11 cellular contexts compared by ENCODE assay signal in the genomic region with DNA sequence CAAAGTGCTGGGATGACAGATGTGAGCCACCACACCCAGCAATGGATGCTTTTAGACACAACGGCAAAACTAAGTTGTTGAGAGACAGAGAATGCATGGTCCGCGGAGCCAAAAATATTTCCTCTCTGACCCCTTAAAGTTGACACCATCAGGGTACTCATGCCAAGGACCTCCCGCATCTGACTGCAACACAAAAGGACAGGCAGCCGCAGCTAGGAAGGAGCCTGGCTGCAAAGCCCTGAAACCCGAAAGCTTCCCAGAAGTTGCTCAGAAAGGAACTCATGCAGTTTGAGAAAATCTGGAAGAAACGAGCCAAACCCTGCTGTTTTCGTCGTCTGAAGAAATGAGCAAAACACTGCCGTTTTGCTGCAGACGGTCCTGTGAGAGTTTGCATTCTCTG. TPM values are rescaled to one million over a fixed set of nuclear protein-coding genes. Genes with fewer than 3 reads are reported as not detected.
DNase-seq lines count a peak whose midpoint lies in the region; TF ChIP-seq lines count a peak whose summit lies in the region.
"Had no signal": no experiment of that assay in that cellular context is flagged by ENCODE, and none has a peak within 500 bp of the region (broad histone marks: within the 10 kb centered on the region; RNA-seq: fewer than 3 reads in every experiment).

No MANE protein-coding gene starts in this region.

- TF ChIP-seq CTCF in osteocyte (IDR thresholded peaks at IDR 0.05) (no peak), uterus (IDR thresholded peaks at IDR 0.05) (no peak)

- no peak for TF ChIP-seq POLR2A in uterus (IDR thresholded peaks at IDR 0.05)

- H3K36me3 ChIP-seq in uterus = no peaks in the 10 kb centered on the region

- peaks cover 30% of the 10 kb centered on the region for H3K4me1 Mint-ChIP-seq in osteocyte (ENCODE audit: unreplicated experiment)

- intact Hi-C loops in cardiac septum (cut with DNase I) = no loop called here
- intact Hi-C loops in uterus (cut with DNase I; ENCODE audit: low total_unique reads) = no loop called here

- H3K36me3 Mint-ChIP-seq in osteocyte (ENCODE audit: unreplicated experiment) = peaks cover 36% of the 10 kb centered on the region

- no peaks in the 10 kb centered on the region for H3K9me3 Mint-ChIP-seq in osteocyte (ENCODE audit: unreplicated experiment)

- no peaks in the 10 kb centered on the region for H3K4me1 ChIP-seq in uterus

- DNase-seq in caudate nucleus (lab: John Stamatoyannopoulos, UW) = no peak
- peak; percentile 33 for DNase-seq in cardiac septum (ENCODE audit: low spot score)
- DNase-seq in osteocyte (ENCODE audit: extremely low spot score, unreplicated experiment) = no peak
- no peak for DNase-seq in uterus
- no peak for DNase-seq in hepatic stellate cell (ENCODE audit: low spot score)
- no peak for DNase-seq in EL
- DNase-seq in NCI-H2196 treated with DMSO at 0.1 percent for 48 hours (lab: John Stamatoyannopoulos, UW; ENCODE audit: unreplicated experiment) = no peak
- DNase-seq: activated effector memory CD4-positive, alpha-beta T cell treated with Interleukin-2 at 50 U/mL for 16 hours; DMS 273 treated with DMSO at 0.1 percent for 48 hours; NCI-H526 treated with DMSO at 0.1 percent for 48 hours had no signal

- H3K9me3 ChIP-seq in uterus = no peaks in the 10 kb centered on the region

- H3K4me3 Mint-ChIP-seq in osteocyte (ENCODE audit: unreplicated experiment) = no peak overlapping the region

- H3K4me3 ChIP-seq in uterus = peak overlapping the region; percentile 15 to 29

- no peaks in the 10 kb centered on the region for H3K27me3 Mint-ChIP-seq in osteocyte (ENCODE audit: unreplicated experiment)

- peak overlapping the region; percentile 73 for H3K27ac ChIP-seq in caudate nucleus (ENCODE audit: low read depth, low read length)
- peak overlapping the region; percentile 81 to 88 for H3K27ac ChIP-seq in uterus
- H3K27ac ChIP-seq: HL-60 had no signal

- H3K27me3 ChIP-seq in uterus = no peaks in the 10 kb centered on the region

- H3K27ac Mint-ChIP-seq in osteocyte (ENCODE audit: unreplicated experiment) = peak overlapping the region; percentile 18

RNA-seq across cellular contexts. Expression of a gene that starts 16.5 kb away (rescaled TPM):
- total RNA-seq in cardiac septum (24.9 TPM), osteocyte (42.2 and 45.0 TPM in 2 replicates), uterus (10 to 100 TPM in 2 of 4 donors, 1 to 10 TPM in 2; 4.4 to 23.8 (median 11.3) TPM)

RNA-seq across cellular contexts. Expression of a gene that starts 16.5 kb away (rescaled TPM):
- 45.1 TPM for total RNA-seq in cardiac septum
- 56.4 and 58.3 TPM in 2 replicates for total RNA-seq in osteocyte
- total RNA-seq in uterus = 10 to 100 TPM; 15.6 to 39.2 (median 22.1) TPM
